ENCODE assay signal across 26 cellular contexts in genomic region chr22:29887358-29887757, GRCh38.
"Had no signal": no experiment of that assay in that cellular context is flagged by ENCODE, and none has a peak within 500 bp of the region (broad histone marks: within the 10 kb centered on the region; RNA-seq: fewer than 3 reads in every experiment).

No MANE protein-coding gene starts in this region.

- H3K27ac ChIP-seq: coronary artery, lower lobe of right lung, sigmoid colon, tibial artery had no signal

- FAIRE-seq: bronchial epithelial cell, endometrium, kidney had no signal

- H3K4me3 ChIP-seq: coronary artery, lower lobe of right lung, mucosa of descending colon, sigmoid colon, tibial artery had no signal

- H3K36me3 ChIP-seq: lower lobe of right lung, sigmoid colon, tibial artery had no signal

- ATAC-seq: activated T-cell treated with anti-CD3 and anti-CD28 coated beads, Interleukin-2, amount 50 U/mL, for 72 hours; lower lobe of right lung; mucosa of descending colon; stimulated activated naive CD8-positive, alpha-beta T cell treated with anti-CD3 and anti-CD28 coated beads, Interleukin-15, Interleukin-2, amounts not matched to agents 100 U/mL and 50 U/mL, for 24 hours; T-helper 17 cell had no signal

- H3K27me3 ChIP-seq: sigmoid colon, tibial artery had no signal

- H3K9me3 ChIP-seq: lower lobe of right lung, mucosa of descending colon, sigmoid colon, tibial artery had no signal

- DNase-seq: activated CD4-positive, alpha-beta memory T cell treated with anti-CD3 and anti-CD28 coated beads for 36 hours; activated CD4-positive, alpha-beta T cell treated with anti-CD3 and anti-CD28 coated beads for 4 hours; activated CD4-positive, CD25-positive, alpha-beta regulatory T cell; activated effector memory CD4-positive, alpha-beta T cell treated with Interleukin-2 at 50 U/mL for 16 hours; activated naive CD4-positive, alpha-beta T cell treated with anti-CD3 and anti-CD28 coated beads for 36 hours; activated T-cell treated with anti-CD3 and anti-CD28 coated beads, Interleukin-2, amount 50 U/mL, for 72 hours; amygdala; cerebellar nuclear complex; erythroblast; foreskin fibroblast; kidney; lower lobe of right lung; mesendoderm; mucosa of descending colon; nephron progenitor cell; occipital lobe; posterior cingulate gyrus; retina; sigmoid colon; stimulated activated CD4-positive, alpha-beta T cell treated with anti-CD3 and anti-CD28 coated beads, Interleukin-4, amount 100 ng/mL, for 24 hours; stimulated activated naive CD8-positive, alpha-beta T cell treated with anti-CD3 and anti-CD28 coated beads, Interleukin-15, Interleukin-2, amounts not matched to agents 100 U/mL and 50 U/mL, for 24 hours; T-helper 17 cell; tibial artery had no signal
